In the genomic region with DNA sequence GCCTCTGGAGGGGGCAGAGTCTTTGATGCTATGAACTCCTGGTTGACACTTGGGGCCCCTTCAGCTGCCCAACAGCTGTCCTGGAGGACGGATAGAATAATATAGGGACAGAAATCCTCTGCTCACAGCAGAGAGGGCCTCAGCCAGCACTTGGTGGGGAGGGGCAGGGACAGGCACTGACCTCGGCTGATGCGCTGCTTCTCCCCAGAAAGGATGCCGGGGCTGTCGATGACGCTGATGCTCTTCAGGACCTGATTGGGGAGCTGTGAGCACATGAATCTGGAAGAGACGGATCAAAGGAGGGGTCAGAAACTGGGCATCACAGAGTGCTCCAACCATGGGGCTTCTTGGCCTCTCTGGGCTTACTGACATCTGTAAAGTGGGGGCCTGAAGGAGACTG, we compare ENCODE assay signal across 2 cellular contexts.
TF ChIP-seq lines count a peak whose summit lies in the region.

No MANE protein-coding gene starts in this region.

TF ChIP-seq in SK-N-SH, 30 proteins besides CTCF, POLR2A, EP300 and RAD21 (continued from another document):
- TF ChIP-seq, protein P1, sequence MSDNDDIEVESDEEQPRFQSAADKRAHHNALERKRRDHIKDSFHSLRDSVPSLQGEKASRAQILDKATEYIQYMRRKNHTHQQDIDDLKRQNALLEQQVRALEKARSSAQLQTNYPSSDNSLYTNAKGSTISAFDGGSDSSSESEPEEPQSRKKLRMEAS (IDR thresholded peaks at IDR 0.05; ENCODE audit: low read depth): no peak
- TF ChIP-seq, protein P2, sequence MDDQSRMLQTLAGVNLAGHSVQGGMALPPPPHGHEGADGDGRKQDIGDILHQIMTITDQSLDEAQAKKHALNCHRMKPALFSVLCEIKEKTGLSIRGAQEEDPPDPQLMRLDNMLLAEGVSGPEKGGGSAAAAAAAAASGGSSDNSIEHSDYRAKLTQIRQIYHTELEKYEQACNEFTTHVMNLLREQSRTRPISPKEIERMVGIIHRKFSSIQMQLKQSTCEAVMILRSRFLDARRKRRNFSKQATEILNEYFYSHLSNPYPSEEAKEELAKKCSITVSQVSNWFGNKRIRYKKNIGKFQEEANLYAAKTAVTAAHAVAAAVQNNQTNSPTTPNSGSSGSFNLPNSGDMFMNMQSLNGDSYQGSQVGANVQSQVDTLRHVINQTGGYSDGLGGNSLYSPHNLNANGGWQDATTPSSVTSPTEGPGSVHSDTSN (IDR thresholded peaks at IDR 0.05): no peak
TF ChIP-seq in SK-N-SH: peak in this region for 0.

TF ChIP-seq in SK-N-SH treated with all-trans-retinoic acid at 6 μM for 48 hours, 23 proteins besides CTCF, POLR2A, EP300 and RAD21 (continued from another document):
- TF ChIP-seq, protein P3, sequence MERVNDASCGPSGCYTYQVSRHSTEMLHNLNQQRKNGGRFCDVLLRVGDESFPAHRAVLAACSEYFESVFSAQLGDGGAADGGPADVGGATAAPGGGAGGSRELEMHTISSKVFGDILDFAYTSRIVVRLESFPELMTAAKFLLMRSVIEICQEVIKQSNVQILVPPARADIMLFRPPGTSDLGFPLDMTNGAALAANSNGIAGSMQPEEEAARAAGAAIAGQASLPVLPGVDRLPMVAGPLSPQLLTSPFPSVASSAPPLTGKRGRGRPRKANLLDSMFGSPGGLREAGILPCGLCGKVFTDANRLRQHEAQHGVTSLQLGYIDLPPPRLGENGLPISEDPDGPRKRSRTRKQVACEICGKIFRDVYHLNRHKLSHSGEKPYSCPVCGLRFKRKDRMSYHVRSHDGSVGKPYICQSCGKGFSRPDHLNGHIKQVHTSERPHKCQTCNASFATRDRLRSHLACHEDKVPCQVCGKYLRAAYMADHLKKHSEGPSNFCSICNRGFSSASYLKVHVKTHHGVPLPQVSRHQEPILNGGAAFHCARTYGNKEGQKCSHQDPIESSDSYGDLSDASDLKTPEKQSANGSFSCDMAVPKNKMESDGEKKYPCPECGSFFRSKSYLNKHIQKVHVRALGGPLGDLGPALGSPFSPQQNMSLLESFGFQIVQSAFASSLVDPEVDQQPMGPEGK (CRISPR knock-in tag; IDR thresholded peaks at IDR 0.05; ENCODE audit: borderline replicate concordance): no peak
- TF ChIP-seq RARB (CRISPR knock-in tag; IDR thresholded peaks at IDR 0.05): no peak
- no peak for TF ChIP-seq ZFP3 (CRISPR knock-in tag; IDR thresholded peaks at IDR 0.05)
- TF ChIP-seq, protein P4, sequence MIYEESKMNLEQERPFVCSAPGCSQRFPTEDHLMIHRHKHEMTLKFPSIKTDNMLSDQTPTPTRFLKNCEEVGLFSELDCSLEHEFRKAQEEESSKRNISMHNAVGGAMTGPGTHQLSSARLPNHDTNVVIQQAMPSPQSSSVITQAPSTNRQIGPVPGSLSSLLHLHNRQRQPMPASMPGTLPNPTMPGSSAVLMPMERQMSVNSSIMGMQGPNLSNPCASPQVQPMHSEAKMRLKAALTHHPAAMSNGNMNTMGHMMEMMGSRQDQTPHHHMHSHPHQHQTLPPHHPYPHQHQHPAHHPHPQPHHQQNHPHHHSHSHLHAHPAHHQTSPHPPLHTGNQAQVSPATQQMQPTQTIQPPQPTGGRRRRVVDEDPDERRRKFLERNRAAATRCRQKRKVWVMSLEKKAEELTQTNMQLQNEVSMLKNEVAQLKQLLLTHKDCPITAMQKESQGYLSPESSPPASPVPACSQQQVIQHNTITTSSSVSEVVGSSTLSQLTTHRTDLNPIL (CRISPR knock-in tag; IDR thresholded peaks at IDR 0.05; ENCODE audit: low read depth): no peak
- TF ChIP-seq TOX (CRISPR knock-in tag; IDR thresholded peaks at IDR 0.05; ENCODE audit: borderline replicate concordance): no peak
- no peak for TF ChIP-seq ESRRG (CRISPR knock-in tag; IDR thresholded peaks at IDR 0.05)
- no peak for TF ChIP-seq ISL1 (CRISPR knock-in tag; IDR thresholded peaks at IDR 0.05)
- TF ChIP-seq, protein P5, sequence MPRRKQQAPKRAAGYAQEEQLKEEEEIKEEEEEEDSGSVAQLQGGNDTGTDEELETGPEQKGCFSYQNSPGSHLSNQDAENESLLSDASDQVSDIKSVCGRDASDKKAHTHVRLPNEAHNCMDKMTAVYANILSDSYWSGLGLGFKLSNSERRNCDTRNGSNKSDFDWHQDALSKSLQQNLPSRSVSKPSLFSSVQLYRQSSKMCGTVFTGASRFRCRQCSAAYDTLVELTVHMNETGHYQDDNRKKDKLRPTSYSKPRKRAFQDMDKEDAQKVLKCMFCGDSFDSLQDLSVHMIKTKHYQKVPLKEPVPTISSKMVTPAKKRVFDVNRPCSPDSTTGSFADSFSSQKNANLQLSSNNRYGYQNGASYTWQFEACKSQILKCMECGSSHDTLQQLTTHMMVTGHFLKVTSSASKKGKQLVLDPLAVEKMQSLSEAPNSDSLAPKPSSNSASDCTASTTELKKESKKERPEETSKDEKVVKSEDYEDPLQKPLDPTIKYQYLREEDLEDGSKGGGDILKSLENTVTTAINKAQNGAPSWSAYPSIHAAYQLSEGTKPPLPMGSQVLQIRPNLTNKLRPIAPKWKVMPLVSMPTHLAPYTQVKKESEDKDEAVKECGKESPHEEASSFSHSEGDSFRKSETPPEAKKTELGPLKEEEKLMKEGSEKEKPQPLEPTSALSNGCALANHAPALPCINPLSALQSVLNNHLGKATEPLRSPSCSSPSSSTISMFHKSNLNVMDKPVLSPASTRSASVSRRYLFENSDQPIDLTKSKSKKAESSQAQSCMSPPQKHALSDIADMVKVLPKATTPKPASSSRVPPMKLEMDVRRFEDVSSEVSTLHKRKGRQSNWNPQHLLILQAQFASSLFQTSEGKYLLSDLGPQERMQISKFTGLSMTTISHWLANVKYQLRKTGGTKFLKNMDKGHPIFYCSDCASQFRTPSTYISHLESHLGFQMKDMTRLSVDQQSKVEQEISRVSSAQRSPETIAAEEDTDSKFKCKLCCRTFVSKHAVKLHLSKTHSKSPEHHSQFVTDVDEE (CRISPR knock-in tag; IDR thresholded peaks at IDR 0.05): no peak
- no peak for TF ChIP-seq ZNF565 (CRISPR knock-in tag; conservative IDR thresholded peaks at IDR 0.05; ENCODE audit: low read depth)
- TF ChIP-seq ZC3H10 (CRISPR knock-in tag; IDR thresholded peaks at IDR 0.05): no peak
- TF ChIP-seq OSR1 (CRISPR knock-in tag; IDR thresholded peaks at IDR 0.05): no peak
- TF ChIP-seq GLIS3 (CRISPR knock-in tag; IDR thresholded peaks at IDR 0.05): no peak
- TF ChIP-seq PPARA (CRISPR knock-in tag; IDR thresholded peaks at IDR 0.05; ENCODE audit: borderline replicate concordance): no peak
